8 cellular contexts compared by ENCODE assay signal in genomic region chr2:39227628-39228412, GRCh38. TPM values are rescaled to one million over a fixed set of nuclear protein-coding genes. Genes with fewer than 3 reads are reported as not detected.
DNase-seq lines count a peak whose midpoint lies in the region; ATAC-seq and TF ChIP-seq lines count a peak whose summit lies in the region.

No MANE protein-coding gene starts in this region.

- no peak overlapping the region for H3K4me3 ChIP-seq in GM12864 (ENCODE audit: low read depth, low read length)

- peak overlapping the region; percentile 66 for H3K4me3 Mint-ChIP-seq in T-helper 2 cell treated with Interferon-gamma antibody and Interleukin-4, amounts not matched to agents 5 μg/mL and 100 μg/mL, for 36 hours

- peak; percentile 80 for TF ChIP-seq CTCF in GM12864 (IDR thresholded peaks at IDR 0.05; ENCODE audit: low read depth, low read length, missing control alignments)

- H3K27me3 Mint-ChIP-seq in T-helper 2 cell treated with Interferon-gamma antibody and Interleukin-4, amounts not matched to agents 5 μg/mL and 100 μg/mL, for 36 hours (ENCODE audit: low read depth), result no peaks in the 10 kb centered on the region

- intact Hi-C loops in left ventricle myocardium superior (cut with micrococcal nuclease), result loop anchor here (2.0 to 5.0 kb wide), 3 partner anchors 111 to 281 kb away; no protein-coding TSS in a partner anchor

- DNase-seq in GM12864 (ENCODE audit: low read depth) (peak; percentile 38), NCI-H1105 treated with DMSO at 0.1 percent for 48 hours (lab: John Stamatoyannopoulos, UW) (peak; percentile 60), amniotic stem cell (lab: John Stamatoyannopoulos, UW) (peak; percentile 28), left ventricle myocardium superior (peak; percentile 86), retina (peak; percentile 75)
- peak; percentile 73 for DNase-seq in T-helper 2 cell treated with Interferon-gamma antibody and Interleukin-4, amounts not matched to agents 5 μg/mL and 100 μg/mL, for 36 hours (ENCODE audit: low spot score)

- H3K9me3 Mint-ChIP-seq in T-helper 2 cell treated with Interferon-gamma antibody and Interleukin-4, amounts not matched to agents 5 μg/mL and 100 μg/mL, for 36 hours, result no peaks in the 10 kb centered on the region

- peak; percentile 76 for ATAC-seq in HG02623 (IDR thresholded peaks at IDR 0.05; ENCODE audit: unreplicated experiment)
- ATAC-seq in left ventricle myocardium superior, result peak; percentile 89
- no peak for ATAC-seq in HG03457 (IDR thresholded peaks at IDR 0.05; ENCODE audit: unreplicated experiment)

- peaks cover 9% of the 10 kb centered on the region for H3K36me3 Mint-ChIP-seq in T-helper 2 cell treated with Interferon-gamma antibody and Interleukin-4, amounts not matched to agents 5 μg/mL and 100 μg/mL, for 36 hours (ENCODE audit: low read depth)

- peak overlapping the region; percentile 86 for H3K27ac Mint-ChIP-seq in T-helper 2 cell treated with Interferon-gamma antibody and Interleukin-4, amounts not matched to agents 5 μg/mL and 100 μg/mL, for 36 hours

- H3K4me1 Mint-ChIP-seq in T-helper 2 cell treated with Interferon-gamma antibody and Interleukin-4, amounts not matched to agents 5 μg/mL and 100 μg/mL, for 36 hours (ENCODE audit: low read depth), result peaks cover 41% of the 10 kb centered on the region

RNA-seq across cellular contexts. Expression of gene CDKL4, which starts 15.9 kb away (rescaled TPM):
- 0.59 TPM for total RNA-seq in left ventricle myocardium superior

Comparison
In these comparisons a context has a peak if more than half of its experiments do, and no peak if none do; other contexts are left out.
1. DNase-seq: peak in every context shown above with its lines; median percentile 86 in left ventricle myocardium superior; 75 in retina; 73 in T-helper 2 cell treated with Interferon-gamma antibody and Interleukin-4, amounts not matched to agents 5 μg/mL and 100 μg/mL, for 36 hours; 60 in NCI-H1105 treated with DMSO at 0.1 percent for 48 hours; 38 in GM12864; 28 in amniotic stem cell.